32 cellular contexts compared by ENCODE assay signal in the genomic region with DNA sequence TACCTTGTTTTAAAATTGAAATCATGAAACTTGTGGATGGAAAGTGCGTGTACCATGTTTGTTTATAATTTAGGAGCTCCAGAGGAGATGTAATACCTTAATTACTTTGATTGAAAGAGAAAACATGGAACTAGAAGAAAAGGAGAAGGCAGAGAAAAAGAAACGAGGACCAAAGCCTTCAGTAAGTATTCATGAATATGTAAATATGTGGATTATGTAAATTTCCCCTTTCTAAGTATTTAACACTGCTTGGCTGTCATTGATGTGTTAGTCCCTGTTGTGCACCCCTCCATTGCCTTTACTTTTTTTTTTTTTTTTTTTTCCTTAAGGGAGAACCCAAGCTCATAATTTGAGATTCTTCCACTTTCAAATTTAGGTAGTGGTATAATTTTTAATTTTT.
"Had no signal": no experiment of that assay in that cellular context is flagged by ENCODE, and none has a peak within 500 bp of the region (broad histone marks: within the 10 kb centered on the region; RNA-seq: fewer than 3 reads in every experiment).

No MANE protein-coding gene starts in this region.

- H3K4me1 ChIP-seq: colonic mucosa, esophagus squamous epithelium had no signal

- ATAC-seq: activated CD4-positive, alpha-beta T cell treated with anti-CD3 and anti-CD28 coated beads for 36 hours; activated CD8-positive, alpha-beta memory T cell treated with anti-CD3 and anti-CD28 coated beads, Interleukin-2, amount 10 ng/mL, durations not matched to agents 7 days and 5 days; activated CD8-positive, alpha-beta T cell treated with anti-CD3 and anti-CD28 coated beads, Interleukin-2, amount 10 ng/mL, durations not matched to agents 7 days and 5 days; activated naive CD4-positive, alpha-beta T cell treated with anti-CD3 and anti-CD28 coated beads, Interleukin-2, amount 50 U/mL, for 72 hours; activated T-helper 17 cell treated with anti-CD3 and anti-CD28 coated beads, Interleukin-2, amount 50 U/mL, for 72 hours; body of pancreas; gastroesophageal sphincter; heart right ventricle; T-cell had no signal

- DNase-seq: activated CD4-positive, alpha-beta memory T cell treated with anti-CD3 and anti-CD28 coated beads for 36 hours; activated CD4-positive, alpha-beta T cell treated with anti-CD3 and anti-CD28 coated beads for 36 hours; activated CD4-positive, alpha-beta T cell treated with anti-CD3 and anti-CD28 coated beads, Interleukin-2, amount 10 ng/mL, durations not matched to agents 24 days and 14 days; activated CD4-positive, CD25-positive, alpha-beta regulatory T cell; activated CD4-positive, CD25-positive, alpha-beta regulatory T cell treated with anti-CD3 and anti-CD28 coated beads, Interleukin-2, amount 50 U/mL, for 72 hours; activated CD8-positive, alpha-beta memory T cell treated with anti-CD3 and anti-CD28 coated beads, Interleukin-2, amount 10 ng/mL, durations not matched to agents 7 days and 5 days; activated CD8-positive, alpha-beta memory T cell treated with anti-CD3 and anti-CD28 coated beads, Interleukin-2, amount 50 U/mL, for 4 hours; activated CD8-positive, alpha-beta T cell treated with anti-CD3 and anti-CD28 coated beads, Interleukin-2, amount 10 ng/mL, durations not matched to agents 7 days and 5 days; activated effector memory CD4-positive, alpha-beta T cell treated with Interleukin-2 at 50 U/mL for 16 hours; activated gamma-delta T cell treated with Interleukin-2 at 50 U/mL for 16 hours; activated naive CD4-positive, alpha-beta T cell treated with anti-CD3 and anti-CD28 coated beads for 36 hours; activated T-cell treated with anti-CD3 and anti-CD28 coated beads, Interleukin-2, amount 50 U/mL, for 24 hours; adrenal gland; amygdala; aorta; body of pancreas; caudate nucleus; cerebellar nuclear complex; colonic mucosa; effector CD8-positive, alpha-beta T cell; esophagus squamous epithelium; foreskin melanocyte; heart right ventricle; T-cell; T1000 had no signal

- H3K9me3 ChIP-seq: adrenal gland, body of pancreas, colonic mucosa, esophagus squamous epithelium, gastroesophageal sphincter, heart right ventricle had no signal

- H3K27ac ChIP-seq: adrenal gland, body of pancreas, colonic mucosa, epithelial cell of prostate, esophagus squamous epithelium, gastroesophageal sphincter, heart right ventricle, hepatocyte had no signal

- H3K27ac Mint-ChIP-seq: activated CD4-positive, alpha-beta memory T cell treated with anti-CD3 and anti-CD28 coated beads for 36 hours; activated CD4-positive, alpha-beta T cell treated with anti-CD3 and anti-CD28 coated beads, Interleukin-2, amount 10 ng/mL, durations not matched to agents 24 days and 14 days; activated CD8-positive, alpha-beta memory T cell treated with anti-CD3 and anti-CD28 coated beads, Interleukin-2, amount 10 ng/mL, durations not matched to agents 7 days and 5 days; activated CD8-positive, alpha-beta T cell treated with anti-CD3 and anti-CD28 coated beads, Interleukin-2, amount 10 ng/mL, durations not matched to agents 7 days and 5 days; activated naive CD4-positive, alpha-beta T cell treated with anti-CD3 and anti-CD28 coated beads for 36 hours; activated naive CD4-positive, alpha-beta T cell treated with anti-CD3 and anti-CD28 coated beads, Interleukin-2, amount 50 U/mL, for 72 hours; activated T-helper 17 cell treated with anti-CD3 and anti-CD28 coated beads, Interleukin-2, amount 50 U/mL, for 72 hours; T-helper 1 cell treated with Interleukin-12 subunit alpha and Interleukin-12 subunit beta and Interleukin-4 antibody, amounts not matched to agents 30 μg/mL and 1 μg/mL, for 36 hours; T-helper 2 cell treated with Interferon-gamma antibody and Interleukin-4, amounts not matched to agents 5 μg/mL and 100 μg/mL, for 36 hours had no signal

- H3K4me3 ChIP-seq: adrenal gland, body of pancreas, colonic mucosa, esophagus squamous epithelium, gastroesophageal sphincter, heart right ventricle, hepatocyte had no signal

- H3K9me3 Mint-ChIP-seq: activated CD4-positive, alpha-beta memory T cell treated with anti-CD3 and anti-CD28 coated beads for 36 hours; activated CD4-positive, alpha-beta T cell treated with anti-CD3 and anti-CD28 coated beads, Interleukin-2, amount 10 ng/mL, durations not matched to agents 24 days and 14 days; activated naive CD4-positive, alpha-beta T cell treated with anti-CD3 and anti-CD28 coated beads for 36 hours; activated naive CD4-positive, alpha-beta T cell treated with anti-CD3 and anti-CD28 coated beads, Interleukin-2, amount 50 U/mL, for 72 hours; activated T-cell treated with anti-CD3 and anti-CD28 coated beads, Interleukin-2, amount 50 U/mL, for 24 hours; activated T-helper 17 cell treated with anti-CD3 and anti-CD28 coated beads, Interleukin-2, amount 50 U/mL, for 72 hours; T-cell; T-helper 1 cell treated with Interleukin-12 subunit alpha and Interleukin-12 subunit beta and Interleukin-4 antibody, amounts not matched to agents 30 μg/mL and 1 μg/mL, for 36 hours; T-helper 2 cell treated with Interferon-gamma antibody and Interleukin-4, amounts not matched to agents 5 μg/mL and 100 μg/mL, for 36 hours had no signal

- H3K27me3 ChIP-seq: adrenal gland, body of pancreas, colonic mucosa, esophagus squamous epithelium, gastroesophageal sphincter, heart right ventricle, hepatocyte had no signal

- H3K4me3 Mint-ChIP-seq: activated CD4-positive, alpha-beta memory T cell treated with anti-CD3 and anti-CD28 coated beads for 36 hours; activated CD4-positive, alpha-beta T cell treated with anti-CD3 and anti-CD28 coated beads for 36 hours; activated CD4-positive, alpha-beta T cell treated with anti-CD3 and anti-CD28 coated beads, Interleukin-2, amount 10 ng/mL, durations not matched to agents 24 days and 14 days; activated CD8-positive, alpha-beta memory T cell treated with anti-CD3 and anti-CD28 coated beads, Interleukin-2, amount 10 ng/mL, durations not matched to agents 7 days and 5 days; activated CD8-positive, alpha-beta T cell treated with anti-CD3 and anti-CD28 coated beads, Interleukin-2, amount 10 ng/mL, durations not matched to agents 7 days and 5 days; activated naive CD4-positive, alpha-beta T cell treated with anti-CD3 and anti-CD28 coated beads for 36 hours; activated T-cell treated with anti-CD3 and anti-CD28 coated beads, Interleukin-2, amount 50 U/mL, for 24 hours; activated T-helper 17 cell treated with anti-CD3 and anti-CD28 coated beads, Interleukin-2, amount 50 U/mL, for 72 hours; T-cell; T-helper 1 cell treated with Interleukin-12 subunit alpha and Interleukin-12 subunit beta and Interleukin-4 antibody, amounts not matched to agents 30 μg/mL and 1 μg/mL, for 36 hours; T-helper 2 cell treated with Interferon-gamma antibody and Interleukin-4, amounts not matched to agents 5 μg/mL and 100 μg/mL, for 36 hours had no signal

- H3K27me3 Mint-ChIP-seq: activated CD4-positive, alpha-beta memory T cell treated with anti-CD3 and anti-CD28 coated beads for 36 hours; activated CD4-positive, alpha-beta T cell treated with anti-CD3 and anti-CD28 coated beads for 36 hours; activated CD4-positive, alpha-beta T cell treated with anti-CD3 and anti-CD28 coated beads, Interleukin-2, amount 10 ng/mL, durations not matched to agents 24 days and 14 days; activated CD8-positive, alpha-beta memory T cell treated with anti-CD3 and anti-CD28 coated beads, Interleukin-2, amount 10 ng/mL, durations not matched to agents 7 days and 5 days; activated T-cell treated with anti-CD3 and anti-CD28 coated beads, Interleukin-2, amount 50 U/mL, for 24 hours; activated T-helper 17 cell treated with anti-CD3 and anti-CD28 coated beads, Interleukin-2, amount 50 U/mL, for 72 hours; T-cell had no signal
